In genomic region chr6:110334425-110335158, GRCh38 we compare ENCODE assay signal across 20 cellular contexts. TPM values are rescaled to one million over a fixed set of nuclear protein-coding genes. Genes with fewer than 3 reads are reported as not detected.
DNase-seq lines count a peak whose midpoint lies in the region; ATAC-seq and TF ChIP-seq lines count a peak whose summit lies in the region.
"Had no signal": no experiment of that assay in that cellular context is flagged by ENCODE, and none has a peak within 500 bp of the region (broad histone marks: within the 10 kb centered on the region; RNA-seq: fewer than 3 reads in every experiment).

No MANE protein-coding gene starts in this region.

- H3K4me1 ChIP-seq in Loucy (ENCODE audit: insufficient read depth, low read length, poor library complexity, severe bottlenecking): peaks cover 37% of the 10 kb centered on the region
- no peaks in the 10 kb centered on the region for H3K4me1 ChIP-seq in testis
- peaks cover under 1% of the 10 kb centered on the region; the same call in 1 of the 2 replicates for H3K4me1 ChIP-seq in HAP-1
- H3K4me1 ChIP-seq: foreskin keratinocyte, lower lobe of right lung, parathyroid adenoma had no signal

- no peak overlapping the region for H3K4me3 Mint-ChIP-seq in activated naive CD8-positive, alpha-beta T cell treated with anti-CD3 and anti-CD28 coated beads for 36 hours
- H3K4me3 Mint-ChIP-seq in mesothelial cell of epicardium: peak overlapping the region; percentile 32
- H3K4me3 Mint-ChIP-seq: activated CD4-positive, alpha-beta T cell treated with anti-CD3 and anti-CD28 coated beads, Interleukin-2, amount 10 ng/mL, durations not matched to agents 24 days and 14 days had no signal

- H3K4me2 ChIP-seq in Loucy (ENCODE audit: low read depth, low read length, poor library complexity, severe bottlenecking): peak overlapping the region; percentile 63

- WGBS in testis, 2 donors: 64 to 66% methylated on average over 9 of the region's 9 CpGs

- H3K9me2 ChIP-seq in Loucy (replicated peaks; ENCODE audit: low read depth, low read length): no peaks in the 10 kb centered on the region

- H3K9me3 ChIP-seq in Loucy (ENCODE audit: insufficient read depth, low read depth, low read length) (no peaks in the 10 kb centered on the region), testis (no peaks in the 10 kb centered on the region), HAP-1 (no peaks in the 10 kb centered on the region)
- H3K9me3 ChIP-seq: lower lobe of right lung, upper lobe of left lung had no signal

- H3K4me1 Mint-ChIP-seq in activated naive CD8-positive, alpha-beta T cell treated with anti-CD3 and anti-CD28 coated beads for 36 hours: peaks cover 8% of the 10 kb centered on the region
- H3K4me1 Mint-ChIP-seq in mesothelial cell of epicardium: peaks cover 84% of the 10 kb centered on the region
- H3K4me1 Mint-ChIP-seq: activated CD4-positive, alpha-beta T cell treated with anti-CD3 and anti-CD28 coated beads, Interleukin-2, amount 10 ng/mL, durations not matched to agents 24 days and 14 days had no signal

- in situ Hi-C loops in HAP-1 (cut with MboI; ENCODE audit: low sequenced_read_pairs): no loop called here

- no peak for TF ChIP-seq POLR2A in testis (IDR thresholded peaks at IDR 0.05)

- H3K9me3 Mint-ChIP-seq in activated naive CD8-positive, alpha-beta T cell treated with anti-CD3 and anti-CD28 coated beads for 36 hours: no peaks in the 10 kb centered on the region
- H3K9me3 Mint-ChIP-seq in mesothelial cell of epicardium: peaks cover 5% of the 10 kb centered on the region
- H3K9me3 Mint-ChIP-seq: activated CD4-positive, alpha-beta T cell treated with anti-CD3 and anti-CD28 coated beads, Interleukin-2, amount 10 ng/mL, durations not matched to agents 24 days and 14 days had no signal

- H4K20me1 ChIP-seq in Loucy (ENCODE audit: insufficient read depth, low read length, poor library complexity, severe bottlenecking): no peaks in the 10 kb centered on the region

- no peak for TF ChIP-seq CTCF in Loucy (conservative IDR thresholded peaks at IDR 0.05; ENCODE audit: low read length)
- TF ChIP-seq CTCF in mesothelial cell of epicardium (IDR thresholded peaks at IDR 0.05; ENCODE audit: unreplicated experiment): no peak
- TF ChIP-seq CTCF in testis (IDR thresholded peaks at IDR 0.05): no peak

- peak overlapping the region; percentile 13 for H3K27ac Mint-ChIP-seq in activated naive CD8-positive, alpha-beta T cell treated with anti-CD3 and anti-CD28 coated beads for 36 hours
- peak overlapping the region; percentile 98 for H3K27ac Mint-ChIP-seq in mesothelial cell of epicardium
- H3K27ac Mint-ChIP-seq: activated CD4-positive, alpha-beta T cell treated with anti-CD3 and anti-CD28 coated beads, Interleukin-2, amount 10 ng/mL, durations not matched to agents 24 days and 14 days had no signal

- ATAC-seq in GM21381 (IDR thresholded peaks at IDR 0.05; ENCODE audit: unreplicated experiment): no peak
- ATAC-seq: foreskin keratinocyte, lower lobe of right lung, PC-3 had no signal

- peak overlapping the region; percentile 66 for H3K9ac ChIP-seq in Loucy (ENCODE audit: low read depth, low read length, poor library complexity, severe bottlenecking)
- H3K9ac ChIP-seq: parathyroid adenoma had no signal

- no peaks in the 10 kb centered on the region for H3K79me2 ChIP-seq in Loucy (ENCODE audit: insufficient read depth, low read length)
- H3K79me2 ChIP-seq: parathyroid adenoma had no signal

- intact Hi-C loops in testis (cut with DNase I; ENCODE audit: low total_unique reads): no loop called here

- no peak for DNase-seq in activated naive CD8-positive, alpha-beta T cell treated with anti-CD3 and anti-CD28 coated beads for 36 hours
- DNase-seq in mesothelial cell of epicardium (ENCODE audit: low spot score in 2 of 2, unreplicated experiment in 2 of 2) (no peak), testis (no peak), DMS79 treated with DMSO at 0.1 percent for 48 hours (lab: John Stamatoyannopoulos, UW) (no peak), HAP-1 (ENCODE audit: low spot score in 2 of 2) (no peak)
- DNase-seq: activated CD4-positive, alpha-beta T cell treated with anti-CD3 and anti-CD28 coated beads, Interleukin-2, amount 10 ng/mL, durations not matched to agents 24 days and 14 days; COR-L47; foreskin keratinocyte; lower lobe of right lung; NCI-H1694; NCI-H2227 treated with DMSO at 0.1 percent for 48 hours; PC-3; SHP77; stimulated activated naive CD4-positive, alpha-beta T cell; T-helper 1 cell; upper lobe of left lung had no signal

- H3K27me3 Mint-ChIP-seq in activated naive CD8-positive, alpha-beta T cell treated with anti-CD3 and anti-CD28 coated beads for 36 hours: no peaks in the 10 kb centered on the region
- no peaks in the 10 kb centered on the region for H3K27me3 Mint-ChIP-seq in mesothelial cell of epicardium (ENCODE audit: low read depth)

- peak overlapping the region; percentile 58 for H2AFZ ChIP-seq in Loucy (ENCODE audit: low read length)
- H2AFZ ChIP-seq: parathyroid adenoma had no signal

- no peaks in the 10 kb centered on the region for H3F3A ChIP-seq in Loucy (ENCODE audit: low read depth)

- no peaks in the 10 kb centered on the region for H3K36me3 Mint-ChIP-seq in activated naive CD8-positive, alpha-beta T cell treated with anti-CD3 and anti-CD28 coated beads for 36 hours
- no peaks in the 10 kb centered on the region for H3K36me3 Mint-ChIP-seq in mesothelial cell of epicardium

- H3K36me3 ChIP-seq in Loucy (ENCODE audit: insufficient read depth, low read length) (no peaks in the 10 kb centered on the region), testis (ENCODE audit: low read depth, missing control alignments) (no peaks in the 10 kb centered on the region), HAP-1 (replicated peaks) (no peaks in the 10 kb centered on the region)
- H3K36me3 ChIP-seq: lower lobe of right lung, upper lobe of left lung had no signal

- peak overlapping the region; percentile 57 for H3K4me3 ChIP-seq in Loucy (ENCODE audit: low read length, poor library complexity, severe bottlenecking)
- peak overlapping the region; percentile 12 to 13 for H3K4me3 ChIP-seq in testis
- H3K4me3 ChIP-seq in HAP-1: no peak overlapping the region
- H3K4me3 ChIP-seq: lower lobe of right lung, upper lobe of left lung had no signal

- H3K27me3 ChIP-seq in Loucy (ENCODE audit: insufficient read depth, low read length, poor library complexity, severe bottlenecking): no peaks in the 10 kb centered on the region
- no peaks in the 10 kb centered on the region for H3K27me3 ChIP-seq in testis
- no peaks in the 10 kb centered on the region for H3K27me3 ChIP-seq in HAP-1 (ENCODE audit: low read depth)
- H3K27me3 ChIP-seq: upper lobe of left lung had no signal

- H3K27ac ChIP-seq in testis: no peak overlapping the region
- H3K27ac ChIP-seq: foreskin keratinocyte, lower lobe of right lung, parathyroid adenoma, upper lobe of left lung had no signal

RNA-seq across cellular contexts. Expression of gene METTL24, which starts 23.6 kb away (rescaled TPM):
- under 1 TPM; 0.26 to 0.27 TPM for total RNA-seq in activated naive CD8-positive, alpha-beta T cell treated with anti-CD3 and anti-CD28 coated beads for 36 hours
- total RNA-seq in mesothelial cell of epicardium: 25.5 to 28.1 TPM (median 25.7 TPM) in 3 replicates
- 1 to 10 TPM; 3.5 to 6.0 TPM for total RNA-seq in testis
- 6.3 TPM for polyA plus RNA-seq in testis (ENCODE audit: insufficient read depth, low read depth, low replicate concordance)
- total RNA-seq: activated CD4-positive, alpha-beta T cell treated with anti-CD3 and anti-CD28 coated beads, Interleukin-2, amount 10 ng/mL, durations not matched to agents 24 days and 14 days; foreskin keratinocyte; PC-3 had no signal
- polyA plus RNA-seq: foreskin keratinocyte, keratinocyte had no signal
